21 cellular contexts compared by ENCODE assay signal in the genomic region with DNA sequence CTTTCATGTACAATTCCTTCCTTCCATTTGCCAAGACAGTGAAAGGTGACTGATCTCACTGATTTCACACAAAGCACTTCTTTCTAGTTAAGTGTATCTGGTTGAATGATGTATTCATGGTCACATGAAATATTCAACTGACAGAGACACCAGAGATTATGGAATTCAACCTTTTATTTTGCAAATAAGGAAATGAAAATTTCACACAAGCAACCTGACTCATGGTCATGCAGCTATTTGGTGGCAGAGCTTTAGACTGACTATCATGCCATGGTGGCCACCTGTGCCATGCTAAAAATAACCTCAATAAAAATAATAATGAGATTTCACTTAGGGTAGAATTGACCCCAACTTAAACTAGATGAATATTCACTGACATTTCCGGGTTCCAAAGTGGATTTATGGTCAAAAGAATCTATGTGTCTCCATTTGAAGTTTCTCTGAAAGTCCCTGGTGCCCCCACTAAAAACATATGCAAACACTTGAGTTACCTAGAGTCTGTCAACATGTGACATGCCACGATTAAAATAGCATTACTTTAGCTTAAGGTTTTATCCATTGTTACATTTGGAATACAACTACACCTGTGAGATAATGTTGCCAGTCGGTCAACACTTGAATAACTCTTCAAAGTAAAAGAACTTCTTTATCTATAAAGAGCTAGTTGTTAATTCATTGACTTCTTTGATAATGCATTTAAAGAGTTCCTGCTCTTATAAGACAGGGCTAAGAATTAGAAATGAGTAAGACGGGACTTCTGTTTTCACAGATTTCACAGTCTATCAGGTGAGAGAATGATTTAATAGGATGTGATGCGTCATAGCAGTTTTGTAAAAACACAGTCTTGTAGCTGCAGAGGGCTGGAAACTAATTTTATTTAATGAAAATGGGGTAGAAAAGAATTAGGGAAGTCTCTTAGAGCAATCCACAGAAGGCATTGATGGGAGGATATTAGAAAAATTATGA.
"Had no signal": no experiment of that assay in that cellular context is flagged by ENCODE, and none has a peak within 500 bp of the region (broad histone marks: within the 10 kb centered on the region; RNA-seq: fewer than 3 reads in every experiment).

No MANE protein-coding gene starts in this region.

- H3K79me2 ChIP-seq: parathyroid adenoma had no signal

- H3K9me3 Mint-ChIP-seq: activated naive CD4-positive, alpha-beta T cell treated with anti-CD3 and anti-CD28 coated beads, Interleukin-2, amount 50 U/mL, for 72 hours; activated T-helper 1 cell treated with anti-CD3 and anti-CD28 coated beads, Interleukin-12 subunit alpha, Interleukin-12 subunit beta, Interleukin-2, Interleukin-4 antibody, amounts not matched to agents 30 ng/mL and 10 ng/mL and 1 ng/mL, durations not matched to agents 14 hours and 24 hours and 36 hours; dendritic cell treated with granulocyte-macrophage colony-stimulating factor and Interleukin-4, amounts not matched to agents 40 ng/mL and 50 ng/mL, for 4 days; natural killer cell treated with Interleukin-12 subunit alpha and Interleukin-12 subunit beta and Interleukin-15 and Interleukin-18, amount 100 ng/mL, for 72 hours had no signal

- H3K9ac ChIP-seq: parathyroid adenoma had no signal

- H3K4me3 Mint-ChIP-seq: activated CD4-positive, alpha-beta T cell treated with anti-CD3 and anti-CD28 coated beads for 36 hours; activated T-helper 1 cell treated with anti-CD3 and anti-CD28 coated beads, Interleukin-12 subunit alpha, Interleukin-12 subunit beta, Interleukin-2, Interleukin-4 antibody, amounts not matched to agents 30 ng/mL and 10 ng/mL and 1 ng/mL, durations not matched to agents 14 hours and 24 hours and 36 hours; dendritic cell treated with granulocyte-macrophage colony-stimulating factor and Interleukin-4, amounts not matched to agents 40 ng/mL and 50 ng/mL, for 4 days; natural killer cell treated with Interleukin-12 subunit alpha and Interleukin-12 subunit beta and Interleukin-15 and Interleukin-18, amount 100 ng/mL, for 72 hours; T-cell; WTC11 had no signal

- H3K27me3 Mint-ChIP-seq: dendritic cell treated with granulocyte-macrophage colony-stimulating factor and Interleukin-4, amounts not matched to agents 40 ng/mL and 50 ng/mL, for 4 days had no signal

- ATAC-seq: activated CD4-positive, alpha-beta T cell treated with anti-CD3 and anti-CD28 coated beads for 36 hours; activated naive CD4-positive, alpha-beta T cell treated with anti-CD3 and anti-CD28 coated beads, Interleukin-2, amount 50 U/mL, for 72 hours; natural killer cell treated with Interleukin-12 subunit alpha and Interleukin-12 subunit beta and Interleukin-15 and Interleukin-18, amount 100 ng/mL, for 72 hours; T-cell; upper lobe of right lung; WTC11 had no signal

- H3K36me3 Mint-ChIP-seq: activated naive CD4-positive, alpha-beta T cell treated with anti-CD3 and anti-CD28 coated beads, Interleukin-2, amount 50 U/mL, for 72 hours; natural killer cell treated with Interleukin-12 subunit alpha and Interleukin-12 subunit beta and Interleukin-15 and Interleukin-18, amount 100 ng/mL, for 72 hours; T-cell had no signal

- H3K36me3 ChIP-seq: adrenal gland, cardiac muscle cell, upper lobe of right lung had no signal

- H3K4me1 Mint-ChIP-seq: activated CD4-positive, alpha-beta T cell treated with anti-CD3 and anti-CD28 coated beads for 36 hours; T-cell; WTC11 had no signal

- H3K27ac ChIP-seq: adrenal gland, cardiac muscle cell, parathyroid adenoma, upper lobe of right lung had no signal

- H2AFZ ChIP-seq: parathyroid adenoma had no signal

- H3K27ac Mint-ChIP-seq: activated CD4-positive, alpha-beta T cell treated with anti-CD3 and anti-CD28 coated beads for 36 hours; activated naive CD4-positive, alpha-beta T cell treated with anti-CD3 and anti-CD28 coated beads, Interleukin-2, amount 50 U/mL, for 72 hours; activated T-helper 1 cell treated with anti-CD3 and anti-CD28 coated beads, Interleukin-12 subunit alpha, Interleukin-12 subunit beta, Interleukin-2, Interleukin-4 antibody, amounts not matched to agents 30 ng/mL and 10 ng/mL and 1 ng/mL, durations not matched to agents 14 hours and 24 hours and 36 hours; dendritic cell treated with granulocyte-macrophage colony-stimulating factor and Interleukin-4, amounts not matched to agents 40 ng/mL and 50 ng/mL, for 4 days; natural killer cell treated with Interleukin-12 subunit alpha and Interleukin-12 subunit beta and Interleukin-15 and Interleukin-18, amount 100 ng/mL, for 72 hours; T-cell; WTC11 had no signal

- FAIRE-seq: astrocyte had no signal

- H3K9me3 ChIP-seq: adrenal gland, upper lobe of right lung had no signal

- H3K27me3 ChIP-seq: adrenal gland, cardiac muscle cell, upper lobe of right lung had no signal

- H3K4me1 ChIP-seq: adrenal gland, parathyroid adenoma had no signal

- DNase-seq: activated CD4-positive, alpha-beta T cell treated with anti-CD3 and anti-CD28 coated beads for 36 hours; activated CD4-positive, alpha-beta T cell treated with anti-CD3 and anti-CD28 coated beads, Interleukin-2, amount 50 U/mL, for 48 hours; activated gamma-delta T cell treated with Interleukin-2 at 50 U/mL for 16 hours; activated T-cell treated with anti-CD3 and anti-CD28 coated beads for 4 hours; adrenal gland; effector memory CD4-positive, alpha-beta T cell; foreskin fibroblast; glutamatergic neuron; hippocampal formation; retina; stimulated activated naive CD4-positive, alpha-beta T cell; T-cell; upper lobe of right lung had no signal

- H3K4me3 ChIP-seq: adrenal gland, cardiac muscle cell, upper lobe of right lung had no signal
